8 cellular contexts compared by ENCODE assay signal in the genomic region with DNA sequence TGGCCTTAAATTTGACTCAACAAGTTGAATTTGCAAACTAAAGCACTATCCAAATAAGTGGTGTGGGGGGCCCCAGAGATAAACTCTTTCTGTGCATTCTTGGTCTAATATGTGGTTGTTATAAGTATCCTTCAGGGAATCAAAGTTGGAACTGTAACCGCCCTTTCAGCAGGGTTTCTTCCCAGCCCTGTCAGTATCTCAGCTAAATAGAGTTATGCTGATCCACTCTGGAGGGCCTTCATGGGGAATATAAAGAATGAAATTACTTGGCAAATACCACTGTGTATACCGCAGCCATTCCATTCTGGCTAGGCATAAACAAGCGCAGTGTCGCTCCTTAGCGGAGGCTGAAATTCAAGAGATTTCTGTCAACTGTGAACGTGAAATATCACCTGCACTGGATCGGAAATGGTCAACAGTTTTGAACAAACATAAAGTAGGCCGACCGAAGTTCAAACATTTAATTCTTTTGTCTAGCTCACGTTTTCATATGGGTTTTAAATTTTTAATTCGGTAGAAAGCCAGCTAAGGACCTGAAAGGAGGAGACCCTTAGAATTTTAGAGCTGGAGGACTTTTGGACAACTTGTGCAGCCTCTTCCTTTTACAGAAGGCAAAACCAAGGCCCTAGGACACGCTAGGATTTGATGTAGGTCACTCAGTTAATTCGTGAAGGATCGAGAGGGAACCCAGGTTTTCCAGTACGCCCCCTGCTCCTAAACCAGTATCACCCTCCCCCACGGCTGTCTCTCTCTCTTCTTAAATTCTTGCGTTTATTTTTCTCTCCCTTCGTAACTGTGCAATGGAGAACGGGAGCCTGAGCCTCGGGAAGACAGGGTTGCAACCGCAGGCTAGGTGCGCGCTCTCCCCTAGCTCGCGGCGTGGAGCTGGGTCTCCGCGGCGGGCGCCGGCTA.
DNase-seq lines count a peak whose midpoint lies in the region; ATAC-seq and TF ChIP-seq lines count a peak whose summit lies in the region.

No MANE protein-coding gene starts in this region.

- no peaks in the 10 kb centered on the region for H3K27me3 ChIP-seq in Loucy (ENCODE audit: insufficient read depth, low read length, poor library complexity, severe bottlenecking)
- no peaks in the 10 kb centered on the region for H3K27me3 ChIP-seq in left lung

- peaks cover 24% of the 10 kb centered on the region for H3K79me2 ChIP-seq in Loucy (ENCODE audit: insufficient read depth, low read length)

- H3K27ac ChIP-seq in left lung = peak overlapping the region; percentile 93 to 97
- H3K27ac ChIP-seq in temporal lobe (ENCODE audit: low read depth, low read length) = peak overlapping the region; percentile 84

- H3K36me3 ChIP-seq in Loucy (ENCODE audit: insufficient read depth, low read length) (no peaks in the 10 kb centered on the region; the same call in 1 of the 2 replicates), left lung (no peaks in the 10 kb centered on the region)

- intact Hi-C loops in Right ventricle myocardium superior (cut with DNase I) = loop anchor here (2.0 to 10.0 kb wide), 3 partner anchors 29 to 75 kb away; partner anchors contain the start of gene CHD9
- intact Hi-C loops in cardiac septum (cut with DNase I) = loop anchor here (1.0 to 2.0 kb wide), 4 partner anchors 30 to 91 kb away; no protein-coding TSS in a partner anchor
- intact Hi-C loops in MCF 10A (cut with micrococcal nuclease) = loop anchor here (1.0 to 2.0 kb wide), 4 partner anchors 31 to 153 kb away; no protein-coding TSS in a partner anchor
- intact Hi-C loops in left lung (cut with DNase I) = loop anchor here in 1 of 2 donors (5.0 kb wide), 1 partner anchor 153 kb away; no protein-coding TSS in a partner anchor

- peak; percentile 2 for ATAC-seq in Right ventricle myocardium superior (ENCODE audit: poor library complexity)
- ATAC-seq in left lung = peak; percentile 0

- H3K9me3 ChIP-seq in Loucy (ENCODE audit: insufficient read depth, low read depth, low read length) (no peaks in the 10 kb centered on the region), left lung (no peaks in the 10 kb centered on the region)

- H3F3A ChIP-seq in Loucy (ENCODE audit: low read depth) = 0 out of 2 replicates have a peak, but pooled peaks cover 4% of the 10 kb centered on the region

- H3K4me3 ChIP-seq in Loucy (ENCODE audit: low read length, poor library complexity, severe bottlenecking) = peak overlapping the region; percentile 82
- H3K4me3 ChIP-seq in left lung = peak overlapping the region; percentile 64 to 78

- no peaks in the 10 kb centered on the region for H3K27me3 Mint-ChIP-seq in MCF 10A (ENCODE audit: insufficient read depth, unreplicated experiment)

- H3K36me3 Mint-ChIP-seq in MCF 10A (ENCODE audit: insufficient read depth, unreplicated experiment) = peaks cover 10% of the 10 kb centered on the region

- no peaks in the 10 kb centered on the region for H3K9me3 Mint-ChIP-seq in MCF 10A (ENCODE audit: unreplicated experiment)

- CTCF ChIA-PET in MCF 10A (lab: Yijun Ruan, JAX) = interaction anchor here (0.6 to 1.9 kb wide), 18 partner anchors 10 to 1133 kb away, joined by 3 to 23 read pairs (median 4); partner anchors contain the start of genes CHD9 and CHD9NB

- TSS peak; percentile 75 for BruUV-seq in MCF 10A (replicated peaks; lab: Mats Ljungman, UMichigan)

- H4K20me1 ChIP-seq in Loucy (ENCODE audit: insufficient read depth, low read length, poor library complexity, severe bottlenecking) = peaks cover 13% of the 10 kb centered on the region

- H3K4me2 ChIP-seq in Loucy (ENCODE audit: low read depth, low read length, poor library complexity, severe bottlenecking) = peak overlapping the region; percentile 97

- H3K4me3 Mint-ChIP-seq in MCF 10A (ENCODE audit: unreplicated experiment) = peak overlapping the region; percentile 94

- DNase-seq in Right ventricle myocardium superior = no peak
- DNase-seq in cardiac septum (ENCODE audit: low spot score) = no peak
- peak; percentile 1 for DNase-seq in MCF 10A (ENCODE audit: unreplicated experiment)
- DNase-seq in left lung = no peak
- DNase-seq in NCI-H82 treated with DMSO at 0.1 percent for 48 hours (lab: John Stamatoyannopoulos, UW; ENCODE audit: unreplicated experiment) = no peak
- DNase-seq in SW 1271 (lab: John Stamatoyannopoulos, UW) = no peak

- no peak for TF ChIP-seq CTCF in Loucy (conservative IDR thresholded peaks at IDR 0.05; ENCODE audit: low read length)
- no peak for TF ChIP-seq CTCF in MCF 10A (IDR thresholded peaks at IDR 0.05; ENCODE audit: unreplicated experiment)
- TF ChIP-seq CTCF in left lung (IDR thresholded peaks at IDR 0.05) = no peak

- peaks cover 14% of the 10 kb centered on the region for H3K4me1 Mint-ChIP-seq in MCF 10A (ENCODE audit: insufficient read depth, unreplicated experiment)

- H3K4me1 ChIP-seq in Loucy (ENCODE audit: insufficient read depth, low read length, poor library complexity, severe bottlenecking) (peaks cover 19% of the 10 kb centered on the region), left lung (peaks cover 0 to 31% of the 10 kb centered on the region in 2 donors)

- no peaks in the 10 kb centered on the region for H3K9me2 ChIP-seq in Loucy (replicated peaks; ENCODE audit: low read depth, low read length)

- H3K9ac ChIP-seq in Loucy (ENCODE audit: low read depth, low read length, poor library complexity, severe bottlenecking) = peak overlapping the region; percentile 86

- POLR2A ChIA-PET in MCF 10A (lab: Yijun Ruan, JAX) = interaction anchor here (0.7 to 3.1 kb wide), 12 partner anchors 8 to 1921 kb away, joined by 3 to 32 read pairs (median 4); partner anchors contain the start of genes CHD9 and CHD9NB

- H3K27ac Mint-ChIP-seq in MCF 10A (ENCODE audit: low read depth, unreplicated experiment) = peak overlapping the region; percentile 89

- H2AFZ ChIP-seq in Loucy (ENCODE audit: low read length) = peak overlapping the region; percentile 96
